In the genomic region with DNA sequence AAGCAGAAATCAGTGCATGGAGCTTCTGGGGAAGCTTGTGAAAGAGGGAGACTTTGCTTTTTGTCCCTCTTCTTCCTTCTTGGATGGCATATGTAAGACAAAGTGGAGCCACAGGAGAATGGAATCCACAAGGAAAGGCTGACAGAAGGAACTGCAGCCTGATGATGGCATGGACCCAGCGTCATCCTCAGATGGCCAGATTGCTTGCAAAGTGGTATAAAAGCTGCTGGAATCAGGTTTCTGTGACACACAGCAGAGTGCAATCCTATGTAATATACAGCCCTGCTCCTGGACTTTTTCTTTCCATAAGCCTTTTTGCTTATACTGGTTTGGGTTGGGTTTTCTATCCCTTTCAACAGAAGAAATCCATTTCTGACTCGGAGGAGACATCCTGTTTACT, we compare ENCODE assay signal across 14 cellular contexts. TPM values are rescaled to one million over a fixed set of nuclear protein-coding genes. Genes with fewer than 3 reads are reported as not detected.
A peak's percentile ranks its signal among the peaks of the same experiment; 100 is the strongest.
DNase-seq lines count a peak whose midpoint lies in the region; ATAC-seq and TF ChIP-seq lines count a peak whose summit lies in the region.
"Had no signal": no experiment of that assay in that cellular context is flagged by ENCODE, and none has a peak within 500 bp of the region (broad histone marks: within the 10 kb centered on the region; RNA-seq: fewer than 3 reads in every experiment).

No MANE protein-coding gene starts in this region.

- in situ Hi-C loops in G401 (cut with HindIII; ENCODE audit: low sequenced_read_pairs): no loop called here

- intact Hi-C loops in ascending aorta (cut with DNase I): no loop called here
- intact Hi-C loops in right cardiac atrium (cut with DNase I): no loop called here
- intact Hi-C loops in activated CD4-positive, alpha-beta memory T cell treated with anti-CD3 and anti-CD28 coated beads for 36 hours (cut with micrococcal nuclease): no loop called here

- POLR2A ChIA-PET in activated CD4-positive, alpha-beta memory T cell treated with anti-CD3 and anti-CD28 coated beads for 36 hours (lab: Charles Lee): interaction anchor here (1.4 kb wide), 1 partner anchor 14 kb away, joined by 3 read pairs; no protein-coding TSS in a partner anchor

- no peak overlapping the region for H3K4me3 Mint-ChIP-seq in activated CD4-positive, alpha-beta memory T cell treated with anti-CD3 and anti-CD28 coated beads for 36 hours
- H3K4me3 Mint-ChIP-seq: activated naive CD4-positive, alpha-beta T cell treated with anti-CD3 and anti-CD28 coated beads for 36 hours; CD8-positive, alpha-beta T cell; memory B cell had no signal

- no peaks in the 10 kb centered on the region for H3K36me3 ChIP-seq in ascending aorta
- H3K36me3 ChIP-seq: ovary had no signal

- H3K9me3 ChIP-seq in ascending aorta: no peaks in the 10 kb centered on the region
- H3K9me3 ChIP-seq in right cardiac atrium (ENCODE audit: control insufficient read depth, low read length): no peaks in the 10 kb centered on the region
- H3K9me3 ChIP-seq: ovary had no signal

- H3K4me1 ChIP-seq in ascending aorta (peaks cover 9 to 21% of the 10 kb centered on the region in 2 donors), right cardiac atrium (ENCODE audit: control insufficient read depth, insufficient read depth, low read length) (peaks cover 12% of the 10 kb centered on the region)

- H3K4me1 Mint-ChIP-seq in activated CD4-positive, alpha-beta memory T cell treated with anti-CD3 and anti-CD28 coated beads for 36 hours (ENCODE audit: low read depth): peaks cover 10% of the 10 kb centered on the region

- H3K27me3 ChIP-seq in ascending aorta (no peaks in the 10 kb centered on the region), right cardiac atrium (ENCODE audit: control insufficient read depth, insufficient read depth) (no peaks in the 10 kb centered on the region)
- H3K27me3 ChIP-seq: ovary had no signal

- no peaks in the 10 kb centered on the region for H3K27me3 Mint-ChIP-seq in activated CD4-positive, alpha-beta memory T cell treated with anti-CD3 and anti-CD28 coated beads for 36 hours
- H3K27me3 Mint-ChIP-seq: memory B cell had no signal

- no peaks in the 10 kb centered on the region for H3K9me3 Mint-ChIP-seq in activated CD4-positive, alpha-beta memory T cell treated with anti-CD3 and anti-CD28 coated beads for 36 hours
- H3K9me3 Mint-ChIP-seq: activated naive CD4-positive, alpha-beta T cell treated with anti-CD3 and anti-CD28 coated beads for 36 hours; CD8-positive, alpha-beta T cell; memory B cell had no signal

- CTCF ChIA-PET in activated CD4-positive, alpha-beta memory T cell treated with anti-CD3 and anti-CD28 coated beads for 36 hours (lab: Charles Lee): interaction anchor here (0.9 to 2.2 kb wide), 5 partner anchors 9 to 66 kb away, joined by 3 to 16 read pairs (median 4); no protein-coding TSS in a partner anchor

- H3K4me3 ChIP-seq in ascending aorta: peak overlapping the region in 1 of 2 donors; percentile 26
- H3K4me3 ChIP-seq in right cardiac atrium (ENCODE audit: low read length): no peak overlapping the region
- no peak overlapping the region for H3K4me3 ChIP-seq in skin epidermis
- H3K4me3 ChIP-seq: ovary had no signal

- H3K27ac Mint-ChIP-seq in activated CD4-positive, alpha-beta memory T cell treated with anti-CD3 and anti-CD28 coated beads for 36 hours: no peak overlapping the region
- H3K27ac Mint-ChIP-seq: activated naive CD4-positive, alpha-beta T cell treated with anti-CD3 and anti-CD28 coated beads for 36 hours; CD8-positive, alpha-beta T cell; memory B cell had no signal

- no peak for TF ChIP-seq CTCF in ascending aorta (IDR thresholded peaks at IDR 0.05)

- 67% methylated on average over 2 of the region's 2 CpGs for WGBS in right cardiac atrium

- no peaks in the 10 kb centered on the region for H3K36me3 Mint-ChIP-seq in activated CD4-positive, alpha-beta memory T cell treated with anti-CD3 and anti-CD28 coated beads for 36 hours
- H3K36me3 Mint-ChIP-seq: CD8-positive, alpha-beta T cell had no signal

- DNase-seq in G401 (ENCODE audit: low spot score): peak; percentile 58
- no peak for DNase-seq in ascending aorta (ENCODE audit: low spot score in 2 of 2)
- DNase-seq in right cardiac atrium: no peak
- no peak for DNase-seq in NAMALWA (ENCODE audit: low spot score)
- DNase-seq in activated CD4-positive, alpha-beta memory T cell treated with anti-CD3 and anti-CD28 coated beads for 36 hours: no peak
- DNase-seq: activated naive CD4-positive, alpha-beta T cell treated with anti-CD3 and anti-CD28 coated beads for 36 hours; CD8-positive, alpha-beta T cell; central memory CD4-positive, alpha-beta T cell; NCI-H2029 treated with DMSO at 0.1 percent for 48 hours; ovary had no signal

- peak in 1 of 2 donors; percentile 16 for ATAC-seq in right cardiac atrium
- ATAC-seq in GM21423 (IDR thresholded peaks at IDR 0.05; ENCODE audit: unreplicated experiment): no peak
- ATAC-seq: CD8-positive, alpha-beta T cell had no signal

- H3K27ac ChIP-seq in ascending aorta (peak overlapping the region; percentile 71 to 86), right cardiac atrium (ENCODE audit: low read length) (peak overlapping the region; percentile 58), skin epidermis (peak overlapping the region in 13 of 21 experiments; percentile 7 to 74 (median 47))
- H3K27ac ChIP-seq: epithelial cell of prostate, ovary had no signal

RNA-seq across cellular contexts. Expression of a gene that starts 31.5 kb away (rescaled TPM):
- total RNA-seq in G401 (2014; rRNA removed; shearing (Covaris generic)): 194 and 247 TPM in 2 replicates
- 935 TPM for total RNA-seq in ascending aorta
- 100 to 1,000 TPM; 440 to 896 (median 629) TPM for total RNA-seq in right cardiac atrium
- 301 TPM for polyA plus RNA-seq in right cardiac atrium
- not detected for total RNA-seq in activated CD4-positive, alpha-beta memory T cell treated with anti-CD3 and anti-CD28 coated beads for 36 hours

RNA-seq across cellular contexts. Expression of a gene that starts 40.3 kb away (rescaled TPM):
- total RNA-seq in G401 (2014; rRNA removed; shearing (Covaris generic)): 53.7 and 112 TPM in 2 replicates
- total RNA-seq in ascending aorta (179 TPM), right cardiac atrium (10 to 100 TPM; 61.0 to 80.3 (median 75.1) TPM)
- 135 TPM for polyA plus RNA-seq in right cardiac atrium
- total RNA-seq in activated CD4-positive, alpha-beta memory T cell treated with anti-CD3 and anti-CD28 coated beads for 36 hours: 10 to 100 TPM; 83.1 to 89.9 TPM

RNA-seq across cellular contexts. Expression of a gene that starts 53.6 kb away (rescaled TPM):
- 87.3 and 132 TPM in 2 replicates for total RNA-seq in G401 (2014; rRNA removed; shearing (Covaris generic))
- 138 TPM for total RNA-seq in ascending aorta
- 100 to 1,000 TPM in 3 of 4 donors, 10 to 100 TPM in 1; 94.8 to 121 (median 112) TPM for total RNA-seq in right cardiac atrium
- polyA plus RNA-seq in right cardiac atrium: 25.5 TPM
- total RNA-seq in activated CD4-positive, alpha-beta memory T cell treated with anti-CD3 and anti-CD28 coated beads for 36 hours: 100 to 1,000 TPM; 237 TPM

Comparison
In these comparisons a context has a peak if more than half of its experiments do, and no peak if none do; other contexts are left out.
1. RNA of a gene that starts 31.5 kb away (total RNA-seq): 935 TPM in ascending aorta (single experiment), 440 to 896 TPM in right cardiac atrium and 194 to 247 TPM in G401; not detected in activated CD4-positive, alpha-beta memory T cell treated with anti-CD3 and anti-CD28 coated beads for 36 hours; every median in the first group is over 100 times any median in the second.
2. Peak in every context shown above with its lines, with median percentiles within 50 percentile points of each other: H3K27ac ChIP-seq.